Comparison of ENCODE assay signal across 26 cellular contexts in genomic region chr1:106964505-106964904, GRCh38.
DNase-seq lines count a peak whose midpoint lies in the region; ATAC-seq, FAIRE-seq and TF ChIP-seq lines count a peak whose summit lies in the region.
"Had no signal": no experiment of that assay in that cellular context is flagged by ENCODE, and none has a peak within 500 bp of the region (broad histone marks: within the 10 kb centered on the region; RNA-seq: fewer than 3 reads in every experiment).

No MANE protein-coding gene starts in this region.

- POLR2A ChIA-PET in HepG2 (lab: Yijun Ruan, JAX) = no interaction called here

- H2AFZ ChIP-seq in HepG2 (ENCODE audit: low read length) = no peak overlapping the region
- H2AFZ ChIP-seq: GM23338 had no signal

- FAIRE-seq in HepG2 (lab: Jason Lieb, UNC) = no peak
- FAIRE-seq: A204.1, D721Med, GM12891, GM18507 had no signal

- no TSS peak for BruUV-seq in HepG2 (replicated peaks; lab: Mats Ljungman, UMichigan)

- TF ChIP-seq POLR2A in HepG2 (IDR thresholded peaks at IDR 0.05; ENCODE audit: insufficient read depth in 1 of 2, low read depth in 2 of 2, low read length in 2 of 2) (no peak), right lobe of liver (IDR thresholded peaks at IDR 0.05) (no peak)

- intact Hi-C loops in HepG2 (cut with micrococcal nuclease; ENCODE audit: unreplicated experiment) = no loop called here
- intact Hi-C loops in right lobe of liver (cut with DNase I) = no loop called here

- no peak for TF ChIP-seq RAD21 in HepG2 (CRISPR knock-in tag; IDR thresholded peaks at IDR 0.05)

- CTCF ChIA-PET in HepG2 (lab: Yijun Ruan, JAX; ENCODE audit: low intra/inter-chr PET ratio, low total read pairs) = no interaction called here

- no peak for DNase-seq in HepG2 (ENCODE audit: low spot score)
- no peak for DNase-seq in right lobe of liver
- peak; percentile 9 for DNase-seq in astrocyte of the cerebellum (ENCODE audit: low read depth)
- peak; percentile 43 for DNase-seq in retina
- DNase-seq in GM20000 (ENCODE audit: low spot score) = no peak
- DNase-seq: ACHN; AML-193; BE2C; CD4-positive, alpha-beta T cell; CD8-positive, alpha-beta memory T cell; DMS 273 treated with DMSO at 0.1 percent for 48 hours; DMS79; EL; GF-D8; H9 had no signal

- H3K9ac ChIP-seq in HepG2 (ENCODE audit: insufficient read depth, low read depth, low read length) = no peak overlapping the region
- H3K9ac ChIP-seq: BLaER1 treated with 17β-estradiol and CSF1 and Interleukin-3, amounts not matched to agents 10 nM and 100 nM had no signal

- H3K4me3 ChIP-seq in HepG2 (replicated peaks in 1 of 3; ENCODE audit: insufficient read depth in 1 of 3, low read depth in 2 of 3, low read length in 3 of 3) = no peak overlapping the region
- no peak overlapping the region for H3K4me3 ChIP-seq in right lobe of liver
- no peak overlapping the region for H3K4me3 ChIP-seq in astrocyte of the cerebellum (ENCODE audit: low read depth, low read length)
- H3K4me3 ChIP-seq: BLaER1 treated with 17β-estradiol and CSF1 and Interleukin-3, amounts not matched to agents 10 nM and 100 nM; GM23338 had no signal

- no peak overlapping the region for H3K27ac ChIP-seq in HepG2 (ENCODE audit: extremely low read length, insufficient read depth, low read length)
- H3K27ac ChIP-seq in right lobe of liver = no peak overlapping the region
- H3K27ac ChIP-seq: 22Rv1; BLaER1 treated with 17β-estradiol and CSF1 and Interleukin-3, amounts not matched to agents 10 nM and 100 nM had no signal

- no peaks in the 10 kb centered on the region for H4K20me1 ChIP-seq in HepG2 (ENCODE audit: insufficient read depth, low read length)
- H4K20me1 ChIP-seq: BLaER1 treated with 17β-estradiol and CSF1 and Interleukin-3, amounts not matched to agents 10 nM and 100 nM had no signal

- no peak overlapping the region for H3K4me2 ChIP-seq in HepG2 (ENCODE audit: low read depth, low read length)
- H3K4me2 ChIP-seq: BLaER1 treated with 17β-estradiol and CSF1 and Interleukin-3, amounts not matched to agents 10 nM and 100 nM; GM23338 had no signal

- 7% methylated on average over 4 of the region's 4 CpGs for WGBS in HepG2 (ENCODE audit: low lambda C conversion rate)
- 60% methylated on average over 4 of the region's 4 CpGs for WGBS in right lobe of liver (ENCODE audit: insufficient coverage, low coverage, low lambda C conversion rate, missing lambda C conversion rate)

- H3K9me3 ChIP-seq in HepG2 (ENCODE audit: low read length) (peaks cover 39% of the 10 kb centered on the region), right lobe of liver (no peaks in the 10 kb centered on the region)
- H3K9me3 ChIP-seq: BE2C; BLaER1 treated with 17β-estradiol and CSF1 and Interleukin-3, amounts not matched to agents 10 nM and 100 nM had no signal

- H3K36me3 ChIP-seq in HepG2 (replicated peaks in 1 of 2; ENCODE audit: control insufficient read depth in 1 of 2, insufficient read depth in 2 of 2, low read length in 2 of 2) (no peaks in the 10 kb centered on the region), right lobe of liver (no peaks in the 10 kb centered on the region)
- H3K36me3 ChIP-seq: BE2C; BLaER1 treated with 17β-estradiol and CSF1 and Interleukin-3, amounts not matched to agents 10 nM and 100 nM had no signal

- no peak for ATAC-seq in HepG2
- ATAC-seq in right lobe of liver = no peak
- no peak for ATAC-seq in HG03097 (IDR thresholded peaks at IDR 0.05; ENCODE audit: low FRiP score, unreplicated experiment)
- no peak for ATAC-seq in HG03565 (IDR thresholded peaks at IDR 0.05; ENCODE audit: unreplicated experiment)
- ATAC-seq in HG03045 (IDR thresholded peaks at IDR 0.05; ENCODE audit: unreplicated experiment) = no peak
- ATAC-seq: GM23338, HCT116 had no signal

- no peak for TF ChIP-seq CTCF in HepG2 (CRISPR knock-in tag; IDR thresholded peaks at IDR 0.05)
- no peak for TF ChIP-seq CTCF in right lobe of liver (IDR thresholded peaks at IDR 0.05)
- TF ChIP-seq CTCF in astrocyte of the cerebellum (IDR thresholded peaks at IDR 0.05; ENCODE audit: low read depth, low read length, missing control alignments) = no peak
- no peak for TF ChIP-seq CTCF in GM20000 (IDR thresholded peaks at IDR 0.05; ENCODE audit: extremely low read depth, missing control alignments)

- in situ Hi-C loops in HepG2 (cut with HindIII; ENCODE audit: extremely low pct_ligation_motif_present, low pct_unique_long_range_greater_than_20kb) (no loop called here), astrocyte of the cerebellum (cut with HindIII; ENCODE audit: low sequenced_read_pairs) (no loop called here)

- H3K27me3 ChIP-seq in HepG2 (ENCODE audit: control insufficient read depth in 1 of 2, insufficient read depth in 2 of 2, low read length in 2 of 2) = no peaks in the 10 kb centered on the region
- H3K27me3 ChIP-seq in right lobe of liver = no peaks in the 10 kb centered on the region
- H3K27me3 ChIP-seq: BE2C; BLaER1 treated with 17β-estradiol and CSF1 and Interleukin-3, amounts not matched to agents 10 nM and 100 nM had no signal

- H3K4me1 ChIP-seq in HepG2 (ENCODE audit: insufficient read depth, low read length) (no peaks in the 10 kb centered on the region), right lobe of liver (no peaks in the 10 kb centered on the region)
- H3K4me1 ChIP-seq: BE2C; BLaER1 treated with 17β-estradiol and CSF1 and Interleukin-3, amounts not matched to agents 10 nM and 100 nM had no signal

- TF ChIP-seq EP300 in HepG2 (IDR thresholded peaks at IDR 0.05; ENCODE audit: low read depth in 2 of 2, low read length in 2 of 2) = no peak
- TF ChIP-seq EP300 in HepG2 (CRISPR knock-in tag; IDR thresholded peaks at IDR 0.05; ENCODE audit: borderline replicate concordance) = no peak

- no peaks in the 10 kb centered on the region for H3K79me2 ChIP-seq in HepG2 (ENCODE audit: insufficient read depth, low read length)

TF ChIP-seq in HepG2, 621 proteins besides CTCF, POLR2A, EP300 and RAD21:
- TF ChIP-seq ZNF446 (CRISPR knock-in tag; IDR thresholded peaks at IDR 0.05) (no peak), MAZ (IDR thresholded peaks at IDR 0.05; ENCODE audit: borderline replicate concordance, low read depth, low read length) (no peak), MAZ (CRISPR knock-in tag; IDR thresholded peaks at IDR 0.05; ENCODE audit: low read depth) (no peak), MAFK (conservative IDR thresholded peaks at IDR 0.05 in 1 of 2, IDR thresholded peaks at IDR 0.05 in 1 of 2; ENCODE audit: low read length in 2 of 2) (peak in 1 of 2 experiments; percentile 72; a peak in 3 of 4 replicates), KMT2B (CRISPR knock-in tag; IDR thresholded peaks at IDR 0.05) (no peak), PATZ1 (CRISPR knock-in tag; IDR thresholded peaks at IDR 0.05) (no peak), MAFF (IDR thresholded peaks at IDR 0.05; ENCODE audit: low read depth, low read length) (peak; percentile 51), ZNF207 (IDR thresholded peaks at IDR 0.05; ENCODE audit: borderline replicate concordance) (no peak), ZNF329 (CRISPR knock-in tag; IDR thresholded peaks at IDR 0.05; ENCODE audit: low read depth) (no peak)

Comparison
In these comparisons a context has a peak if more than half of its experiments do, and no peak if none do; other contexts are left out.
1. DNase-seq: peak in astrocyte of the cerebellum (single experiment) and retina (single experiment); none in HepG2 (single experiment), right lobe of liver (0 of 3) and GM20000 (single experiment).